25 cellular contexts compared by ENCODE assay signal in the genomic region with DNA sequence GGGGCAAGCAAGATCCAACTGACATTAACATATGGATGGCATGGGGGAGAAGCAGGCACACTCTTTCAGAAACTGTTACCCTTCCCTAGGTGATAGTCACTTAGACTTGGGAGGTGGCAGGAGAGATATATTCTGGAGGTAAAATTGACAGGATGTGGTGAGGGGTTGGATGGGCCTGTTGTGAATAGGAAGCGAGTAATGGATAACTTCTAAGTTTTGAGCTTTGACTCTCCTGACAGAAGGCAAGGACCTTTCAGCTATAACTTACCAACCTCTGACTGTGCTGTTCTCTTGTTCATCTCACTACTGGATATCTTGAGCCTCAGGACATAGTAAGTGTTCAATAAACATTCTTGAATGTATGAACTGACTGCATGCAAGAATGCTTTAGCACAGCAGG. TPM values are rescaled to one million over a fixed set of nuclear protein-coding genes. Genes with fewer than 3 reads are reported as not detected.
A peak's percentile ranks its signal among the peaks of the same experiment; 100 is the strongest.
DNase-seq lines count a peak whose midpoint lies in the region; ATAC-seq and TF ChIP-seq lines count a peak whose summit lies in the region.
"Had no signal": no experiment of that assay in that cellular context is flagged by ENCODE, and none has a peak within 500 bp of the region (broad histone marks: within the 10 kb centered on the region; RNA-seq: fewer than 3 reads in every experiment).

No MANE protein-coding gene starts in this region.

- peaks cover 2% of the 10 kb centered on the region for H3K36me3 Mint-ChIP-seq in activated naive CD8-positive, alpha-beta T cell treated with anti-CD3 and anti-CD28 coated beads, Interleukin-2, amount 10 ng/mL, durations not matched to agents 7 days and 5 days
- peaks cover 5% of the 10 kb centered on the region for H3K36me3 Mint-ChIP-seq in activated naive CD8-positive, alpha-beta T cell treated with anti-CD3 and anti-CD28 coated beads for 36 hours
- no peaks in the 10 kb centered on the region for H3K36me3 Mint-ChIP-seq in brain
- H3K36me3 Mint-ChIP-seq: CD8-positive, alpha-beta T cell had no signal

- ATAC-seq in activated naive CD8-positive, alpha-beta T cell treated with anti-CD3 and anti-CD28 coated beads, Interleukin-2, amount 10 ng/mL, durations not matched to agents 7 days and 5 days (ENCODE audit: low read depth), result peak; percentile 55
- ATAC-seq in HG03354 (IDR thresholded peaks at IDR 0.05; ENCODE audit: poor library complexity, severe bottlenecking, unreplicated experiment) (no peak), esophagus mucosa (no peak)
- ATAC-seq: CD8-positive, alpha-beta T cell; lower lobe of right lung had no signal

- TF ChIP-seq CTCF in brain (conservative IDR thresholded peaks at IDR 0.05) (no peak), SK-N-SH (IDR thresholded peaks at IDR 0.05) (no peak)

- POLR2A ChIA-PET in activated naive CD8-positive, alpha-beta T cell treated with anti-CD3 and anti-CD28 coated beads, Interleukin-2, amount 10 ng/mL, durations not matched to agents 7 days and 5 days (lab: Charles Lee), result no interaction called here
- POLR2A ChIA-PET in SK-N-SH (lab: Yijun Ruan, JAX), result no interaction called here

- H3K36me3 ChIP-seq in SK-N-SH (replicated peaks in 1 of 2; ENCODE audit: control insufficient read depth in 1 of 2, insufficient read depth in 2 of 2, low read length in 1 of 2), result no peaks in the 10 kb centered on the region
- H3K36me3 ChIP-seq: lower lobe of right lung, neutrophil, tibial nerve had no signal

- no peak overlapping the region for H3K4me3 ChIP-seq in SK-N-SH (ENCODE audit: low read depth in 2 of 2, low read length in 1 of 2)
- H3K4me3 ChIP-seq: GM23248, lower lobe of right lung, tibial nerve had no signal

- no peaks in the 10 kb centered on the region for H3K9me2 ChIP-seq in SK-N-SH

- WGBS in SK-N-SH (ENCODE audit: low lambda C conversion rate), result 24% methylated on average over 1 of the region's 1 CpG

- H3K27me3 ChIP-seq in SK-N-SH (ENCODE audit: insufficient read depth), result no peaks in the 10 kb centered on the region; the same call in 1 of the 2 replicates
- H3K27me3 ChIP-seq: tibial nerve had no signal

- peaks cover 34% of the 10 kb centered on the region for H3K4me1 Mint-ChIP-seq in activated naive CD8-positive, alpha-beta T cell treated with anti-CD3 and anti-CD28 coated beads, Interleukin-2, amount 10 ng/mL, durations not matched to agents 7 days and 5 days
- H3K4me1 Mint-ChIP-seq in activated naive CD8-positive, alpha-beta T cell treated with anti-CD3 and anti-CD28 coated beads for 36 hours, result peaks cover 29% of the 10 kb centered on the region
- peaks cover 27% of the 10 kb centered on the region for H3K4me1 Mint-ChIP-seq in brain

- no peaks in the 10 kb centered on the region for H3K9me3 ChIP-seq in SK-N-SH
- H3K9me3 ChIP-seq: lower lobe of right lung, neutrophil, tibial nerve had no signal

- H3K4me1 ChIP-seq in SK-N-SH (ENCODE audit: control insufficient read depth in 1 of 2, insufficient read depth in 2 of 2, low read depth in 1 of 2, low read length in 1 of 2), result peaks cover 3 to 17% of the 10 kb centered on the region in 2 experiments; a peak in 1 of 4 replicates

- H3K79me2 ChIP-seq in SK-N-SH (ENCODE audit: insufficient read depth), result peaks cover 28% of the 10 kb centered on the region

- H3K4me3 Mint-ChIP-seq in activated naive CD8-positive, alpha-beta T cell treated with anti-CD3 and anti-CD28 coated beads, Interleukin-2, amount 10 ng/mL, durations not matched to agents 7 days and 5 days, result peak overlapping the region; percentile 31
- no peak overlapping the region for H3K4me3 Mint-ChIP-seq in activated naive CD8-positive, alpha-beta T cell treated with anti-CD3 and anti-CD28 coated beads for 36 hours
- H3K4me3 Mint-ChIP-seq in brain, result peak overlapping the region in 3 of 5 experiments; percentile 28 to 75 (median 47)
- H3K4me3 Mint-ChIP-seq: CD8-positive, alpha-beta T cell had no signal

- no peak for TF ChIP-seq RAD21 in SK-N-SH (IDR thresholded peaks at IDR 0.05; ENCODE audit: low read length)

- H3K9ac ChIP-seq in SK-N-SH, result no peak overlapping the region
- H3K9ac ChIP-seq: GM23248 had no signal

- no peak overlapping the region for H2AFZ ChIP-seq in SK-N-SH (ENCODE audit: low read depth)
- H2AFZ ChIP-seq: GM23248 had no signal

- H3K27me3 Mint-ChIP-seq in activated naive CD8-positive, alpha-beta T cell treated with anti-CD3 and anti-CD28 coated beads, Interleukin-2, amount 10 ng/mL, durations not matched to agents 7 days and 5 days, result peaks cover 20% of the 10 kb centered on the region
- peaks cover 7% of the 10 kb centered on the region for H3K27me3 Mint-ChIP-seq in activated naive CD8-positive, alpha-beta T cell treated with anti-CD3 and anti-CD28 coated beads for 36 hours
- peaks cover 25% of the 10 kb centered on the region for H3K27me3 Mint-ChIP-seq in brain

- peak overlapping the region; percentile 1 for H3K27ac Mint-ChIP-seq in activated naive CD8-positive, alpha-beta T cell treated with anti-CD3 and anti-CD28 coated beads, Interleukin-2, amount 10 ng/mL, durations not matched to agents 7 days and 5 days
- H3K27ac Mint-ChIP-seq in activated naive CD8-positive, alpha-beta T cell treated with anti-CD3 and anti-CD28 coated beads for 36 hours, result no peak overlapping the region
- no peak overlapping the region for H3K27ac Mint-ChIP-seq in brain
- H3K27ac Mint-ChIP-seq: CD8-positive, alpha-beta T cell had no signal

- no peak for TF ChIP-seq EP300 in SK-N-SH (IDR thresholded peaks at IDR 0.05; ENCODE audit: borderline replicate concordance in 1 of 2, low read depth in 1 of 2, low read length in 1 of 2)

- H3F3A ChIP-seq in SK-N-SH (replicated peaks; ENCODE audit: insufficient read depth), result no peaks in the 10 kb centered on the region

- CTCF ChIA-PET in SK-N-SH (lab: Yijun Ruan, JAX), result interaction anchor here (0.7 to 1.0 kb wide), 2 partner anchors 18 to 36 kb away, joined by 3 to 4 read pairs; no protein-coding TSS in a partner anchor

- no peak overlapping the region for H3K4me2 ChIP-seq in SK-N-SH

- DNase-seq in activated naive CD8-positive, alpha-beta T cell treated with anti-CD3 and anti-CD28 coated beads, Interleukin-2, amount 10 ng/mL, durations not matched to agents 7 days and 5 days, result no peak
- DNase-seq in activated naive CD8-positive, alpha-beta T cell treated with anti-CD3 and anti-CD28 coated beads for 36 hours, result no peak
- DNase-seq in MV-4-11 (lab: John Stamatoyannopoulos, UW), result peak; percentile 31
- DNase-seq in SK-N-SH, result no peak
- DNase-seq: activated effector memory CD4-positive, alpha-beta T cell treated with Interleukin-2 at 50 U/mL for 16 hours; amygdala; central memory CD4-positive, alpha-beta T cell; foreskin melanocyte; GM23248; hypothalamus; Karpas-422; lower lobe of right lung; NCI-H1417 treated with DMSO at 0.1 percent for 48 hours; NCI-H526 treated with DMSO at 0.1 percent for 48 hours; OCI-M1; SIG-M5; small intestine; stimulated activated naive CD4-positive, alpha-beta T cell treated with Interleukin-2 at 50 U/mL for 16 hours had no signal

- no peaks in the 10 kb centered on the region for H3K9me3 Mint-ChIP-seq in activated naive CD8-positive, alpha-beta T cell treated with anti-CD3 and anti-CD28 coated beads, Interleukin-2, amount 10 ng/mL, durations not matched to agents 7 days and 5 days
- H3K9me3 Mint-ChIP-seq in activated naive CD8-positive, alpha-beta T cell treated with anti-CD3 and anti-CD28 coated beads for 36 hours, result no peaks in the 10 kb centered on the region
- H3K9me3 Mint-ChIP-seq in brain, result no peaks in the 10 kb centered on the region
- H3K9me3 Mint-ChIP-seq: CD8-positive, alpha-beta T cell had no signal

- H4K20me1 ChIP-seq in SK-N-SH (ENCODE audit: insufficient read depth), result 0 out of 2 replicates have a peak, but pooled peaks cover 3% of the 10 kb centered on the region

- H3K27ac ChIP-seq in SK-N-SH (ENCODE audit: low read depth in 2 of 2, low read length in 1 of 2), result no peak overlapping the region
- H3K27ac ChIP-seq: GM23248, lower lobe of right lung, neutrophil, tibial nerve had no signal

TF ChIP-seq in SK-N-SH, 30 proteins besides CTCF, POLR2A, EP300 and RAD21:
- no peak for TF ChIP-seq TEAD4 (IDR thresholded peaks at IDR 0.05; ENCODE audit: borderline replicate concordance, insufficient read depth)
- no peak for TF ChIP-seq ZBTB33 (IDR thresholded peaks at IDR 0.05; ENCODE audit: borderline replicate concordance, low read depth)
- TF ChIP-seq ELF1 (IDR thresholded peaks at IDR 0.05), result no peak

RNA-seq across cellular contexts. Expression of gene PDIA5, which starts 1.9 kb away (rescaled TPM):
- total RNA-seq in activated naive CD8-positive, alpha-beta T cell treated with anti-CD3 and anti-CD28 coated beads, Interleukin-2, amount 10 ng/mL, durations not matched to agents 7 days and 5 days, result 1 to 10 TPM; 7.1 to 7.2 TPM
- total RNA-seq in activated naive CD8-positive, alpha-beta T cell treated with anti-CD3 and anti-CD28 coated beads for 36 hours, result 10 to 100 TPM; 17.8 to 23.2 TPM
- polyA plus RNA-seq in brain (ENCODE audit: insufficient read depth, low read depth, low replicate concordance) (12.3 TPM), SK-N-SH (2012; rRNA removed) (28.0 and 28.6 TPM in 2 replicates)
- 25.2 and 27.2 TPM in 2 replicates for polyA plus RNA-seq in SK-N-SH (2012; cell fraction: cytosol; rRNA removed)
- polyA plus RNA-seq in SK-N-SH (2012; cell fraction: nucleus; rRNA removed), result 35.3 and 38.5 TPM in 2 replicates
- total RNA-seq in esophagus mucosa, result 6.7 TPM

RNA-seq across cellular contexts. Expression of gene SEMA5B, which starts 37.4 kb away (rescaled TPM):
- total RNA-seq in activated naive CD8-positive, alpha-beta T cell treated with anti-CD3 and anti-CD28 coated beads, Interleukin-2, amount 10 ng/mL, durations not matched to agents 7 days and 5 days, result under 1 TPM; 0.17 to 0.28 TPM
- not detected for total RNA-seq in activated naive CD8-positive, alpha-beta T cell treated with anti-CD3 and anti-CD28 coated beads for 36 hours
- polyA plus RNA-seq in brain (ENCODE audit: insufficient read depth, low read depth, low replicate concordance) (4.5 TPM), SK-N-SH (2012; rRNA removed) (0.43 and 0.75 TPM in 2 replicates)
- polyA plus RNA-seq in SK-N-SH (2012; cell fraction: cytosol; rRNA removed), result 0.08 and 0.16 TPM in 2 replicates
- 0.19 and 0.69 TPM in 2 replicates for polyA plus RNA-seq in SK-N-SH (2012; cell fraction: nucleus; rRNA removed)
- total RNA-seq in esophagus mucosa, result not detected
- total RNA-seq: CD8-positive, alpha-beta T cell; epithelial cell of proximal tubule; GM23248 had no signal
- polyA plus RNA-seq: GM23248 had no signal
